Comparison of ENCODE assay signal across 8 cellular contexts in genomic region chr19:48999481-49000325, GRCh38. TPM values are rescaled to one million over a fixed set of nuclear protein-coding genes. Genes with fewer than 3 reads are reported as not detected.
DNase-seq lines count a peak whose midpoint lies in the region; ATAC-seq and TF ChIP-seq lines count a peak whose summit lies in the region.

No MANE protein-coding gene starts in this region.

- 40 to 53% methylated on average over 3 to 9 of the region's 16 CpGs for WGBS in gastroesophageal sphincter (ENCODE audit: low coverage in 1 of 2), 2 donors
- WGBS in smooth muscle cell (ENCODE audit: low lambda C conversion rate), result 59% methylated on average over 16 of the region's 16 CpGs

- H2AFZ ChIP-seq in PC-9, result no peak overlapping the region
- H2AFZ ChIP-seq in smooth muscle cell (ENCODE audit: low read depth), result no peak overlapping the region

- peaks cover 38% of the 10 kb centered on the region for H3K79me2 ChIP-seq in PC-9 (ENCODE audit: low read depth)
- H3K79me2 ChIP-seq in smooth muscle cell (ENCODE audit: low read depth), result peaks cover 27% of the 10 kb centered on the region

- H3K4me2 ChIP-seq in PC-9 (no peak overlapping the region), smooth muscle cell (no peak overlapping the region)

- intact Hi-C loops in PC-9 (cut with micrococcal nuclease; ENCODE audit: unreplicated experiment), result loop anchor here (2.0 to 10.0 kb wide), 3 partner anchors 75 to 645 kb away; partner anchors contain the start of genes CA11, RRAS and SCAF1
- intact Hi-C loops in activated T-helper 1 cell treated with anti-CD3 and anti-CD28 coated beads, Interleukin-12 subunit alpha, Interleukin-12 subunit beta, Interleukin-2, Interleukin-4 antibody, amounts not matched to agents 30 ng/mL and 10 ng/mL and 1 ng/mL, durations not matched to agents 14 hours and 24 hours and 36 hours (cut with micrococcal nuclease), result no loop called here

- peaks cover 20% of the 10 kb centered on the region for H3K4me1 Mint-ChIP-seq in activated T-helper 1 cell treated with anti-CD3 and anti-CD28 coated beads, Interleukin-12 subunit alpha, Interleukin-12 subunit beta, Interleukin-2, Interleukin-4 antibody, amounts not matched to agents 30 ng/mL and 10 ng/mL and 1 ng/mL, durations not matched to agents 14 hours and 24 hours and 36 hours (ENCODE audit: low read depth)

- no TSS peak for BruUV-seq in PC-9 (replicated peaks; lab: Mats Ljungman, UMichigan)

- no peak for ATAC-seq in gastroesophageal sphincter
- ATAC-seq in GM21381 (IDR thresholded peaks at IDR 0.05; ENCODE audit: unreplicated experiment), result no peak
- ATAC-seq in GM18907 (IDR thresholded peaks at IDR 0.05; ENCODE audit: unreplicated experiment), result no peak

- H4K20me1 ChIP-seq in PC-9 (ENCODE audit: insufficient read depth) (peaks cover 58% of the 10 kb centered on the region), smooth muscle cell (ENCODE audit: low read depth) (peaks cover 16% of the 10 kb centered on the region)

- POLR2A ChIA-PET in PC-9 (lab: Charles Lee; ENCODE audit: unreplicated experiment), result interaction anchor here (0.8 kb wide), 1 partner anchor 87 kb away, joined by 7 read pairs; no protein-coding TSS in a partner anchor

- TF ChIP-seq POLR2A in gastroesophageal sphincter (IDR thresholded peaks at IDR 0.05), result no peak

- H3K36me3 ChIP-seq in PC-9 (ENCODE audit: low read depth) (peaks cover 20% of the 10 kb centered on the region), gastroesophageal sphincter (peaks cover 0 to 42% of the 10 kb centered on the region in 2 donors), smooth muscle cell (ENCODE audit: low read depth) (no peaks in the 10 kb centered on the region)

- H3K27me3 ChIP-seq in PC-9 (ENCODE audit: insufficient read depth, low read depth), result no peaks in the 10 kb centered on the region
- no peaks in the 10 kb centered on the region for H3K27me3 ChIP-seq in gastroesophageal sphincter
- H3K27me3 ChIP-seq in smooth muscle cell (ENCODE audit: low read depth), result no peaks in the 10 kb centered on the region

- peaks cover 21% of the 10 kb centered on the region for H3F3A ChIP-seq in PC-9 (ENCODE audit: insufficient read depth, low read depth)
- H3F3A ChIP-seq in smooth muscle cell (ENCODE audit: low read depth), result no peaks in the 10 kb centered on the region

- H3K4me3 ChIP-seq in PC-9 (no peak overlapping the region), gastroesophageal sphincter (no peak overlapping the region), smooth muscle cell (no peak overlapping the region)

- CTCF ChIA-PET in PC-9 (lab: Charles Lee), result interaction anchor here (2.0 kb wide), 1 partner anchor 74 kb away, joined by 12 read pairs; no protein-coding TSS in a partner anchor

- DNase-seq in NCI-H2227 (lab: John Stamatoyannopoulos, UW; ENCODE audit: unreplicated experiment) (peak; percentile 21), NCI-H2227 treated with DMSO at 0.1 percent for 48 hours (lab: John Stamatoyannopoulos, UW) (no peak), PC-9 (peak in 1 of 2 experiments; percentile 51), smooth muscle cell (lab: John Stamatoyannopoulos, UW; ENCODE audit: unreplicated experiment) (no peak)
- DNase-seq in activated T-helper 1 cell treated with anti-CD3 and anti-CD28 coated beads, Interleukin-12 subunit alpha, Interleukin-12 subunit beta, Interleukin-2, Interleukin-4 antibody, amounts not matched to agents 30 ng/mL and 10 ng/mL and 1 ng/mL, durations not matched to agents 14 hours and 24 hours and 36 hours (ENCODE audit: low spot score), result peak; percentile 51

- H3K9me3 Mint-ChIP-seq in activated T-helper 1 cell treated with anti-CD3 and anti-CD28 coated beads, Interleukin-12 subunit alpha, Interleukin-12 subunit beta, Interleukin-2, Interleukin-4 antibody, amounts not matched to agents 30 ng/mL and 10 ng/mL and 1 ng/mL, durations not matched to agents 14 hours and 24 hours and 36 hours, result no peaks in the 10 kb centered on the region

- no peak for TF ChIP-seq EP300 in gastroesophageal sphincter (IDR thresholded peaks at IDR 0.05)

- no peak overlapping the region for H3K27ac Mint-ChIP-seq in activated T-helper 1 cell treated with anti-CD3 and anti-CD28 coated beads, Interleukin-12 subunit alpha, Interleukin-12 subunit beta, Interleukin-2, Interleukin-4 antibody, amounts not matched to agents 30 ng/mL and 10 ng/mL and 1 ng/mL, durations not matched to agents 14 hours and 24 hours and 36 hours

- H3K36me3 Mint-ChIP-seq in activated T-helper 1 cell treated with anti-CD3 and anti-CD28 coated beads, Interleukin-12 subunit alpha, Interleukin-12 subunit beta, Interleukin-2, Interleukin-4 antibody, amounts not matched to agents 30 ng/mL and 10 ng/mL and 1 ng/mL, durations not matched to agents 14 hours and 24 hours and 36 hours (ENCODE audit: low read depth), result peaks cover 19% of the 10 kb centered on the region

- no peak overlapping the region for H3K9ac ChIP-seq in smooth muscle cell (ENCODE audit: low read depth)

- H3K4me3 Mint-ChIP-seq in activated T-helper 1 cell treated with anti-CD3 and anti-CD28 coated beads, Interleukin-12 subunit alpha, Interleukin-12 subunit beta, Interleukin-2, Interleukin-4 antibody, amounts not matched to agents 30 ng/mL and 10 ng/mL and 1 ng/mL, durations not matched to agents 14 hours and 24 hours and 36 hours, result no peak overlapping the region

- no peak overlapping the region for H3K27ac ChIP-seq in PC-9
- H3K27ac ChIP-seq in gastroesophageal sphincter, result no peak overlapping the region
- no peak overlapping the region for H3K27ac ChIP-seq in smooth muscle cell (ENCODE audit: low read depth)

- H3K9me3 ChIP-seq in PC-9 (ENCODE audit: insufficient read depth, low read depth) (no peaks in the 10 kb centered on the region), gastroesophageal sphincter (no peaks in the 10 kb centered on the region), smooth muscle cell (replicated peaks; ENCODE audit: low read depth) (no peaks in the 10 kb centered on the region)

- no peaks in the 10 kb centered on the region for H3K27me3 Mint-ChIP-seq in activated T-helper 1 cell treated with anti-CD3 and anti-CD28 coated beads, Interleukin-12 subunit alpha, Interleukin-12 subunit beta, Interleukin-2, Interleukin-4 antibody, amounts not matched to agents 30 ng/mL and 10 ng/mL and 1 ng/mL, durations not matched to agents 14 hours and 24 hours and 36 hours (ENCODE audit: insufficient read depth)

- H3K9me2 ChIP-seq in PC-9 (ENCODE audit: insufficient read depth), result no peaks in the 10 kb centered on the region

- H3K4me1 ChIP-seq in PC-9 (replicated peaks; ENCODE audit: insufficient read depth) (peaks cover 8% of the 10 kb centered on the region), gastroesophageal sphincter (peaks cover 0 to 10% (median 2%) of the 10 kb centered on the region in 3 donors), smooth muscle cell (ENCODE audit: low read depth) (peaks cover 1% of the 10 kb centered on the region)

- TF ChIP-seq CTCF in PC-9 (conservative IDR thresholded peaks at IDR 0.05) (peak; percentile 71), gastroesophageal sphincter (IDR thresholded peaks at IDR 0.05) (peak in 3 of 4 experiments; percentile 38 to 61 (median 43)), smooth muscle cell (IDR thresholded peaks at IDR 0.05; ENCODE audit: borderline replicate concordance, insufficient read depth, poor library complexity, severe bottlenecking) (peak; percentile 54)

RNA-seq across cellular contexts. Expression of gene RUVBL2, which starts 6.0 kb away (rescaled TPM):
- total RNA-seq in PC-9 (2021) (175 and 179 TPM in 2 replicates), gastroesophageal sphincter (10 to 100 TPM; 69.4 to 96.5 (median 84.2) TPM), smooth muscle cell (74.3 and 89.4 TPM in 2 replicates)
- total RNA-seq in activated T-helper 1 cell treated with anti-CD3 and anti-CD28 coated beads, Interleukin-12 subunit alpha, Interleukin-12 subunit beta, Interleukin-2, Interleukin-4 antibody, amounts not matched to agents 30 ng/mL and 10 ng/mL and 1 ng/mL, durations not matched to agents 14 hours and 24 hours and 36 hours, result 172 and 175 TPM in 2 replicates
- polyA plus RNA-seq in smooth muscle cell, result 117 and 123 TPM in 2 replicates

RNA-seq across cellular contexts. Expression of gene GYS1, which starts 6.6 kb away (rescaled TPM):
- total RNA-seq in PC-9 (2021) (47.5 and 54.2 TPM in 2 replicates), gastroesophageal sphincter (10 to 100 TPM; 22.1 to 44.4 (median 38.5) TPM), smooth muscle cell (40.8 and 58.1 TPM in 2 replicates)
- 71.2 and 77.1 TPM in 2 replicates for total RNA-seq in activated T-helper 1 cell treated with anti-CD3 and anti-CD28 coated beads, Interleukin-12 subunit alpha, Interleukin-12 subunit beta, Interleukin-2, Interleukin-4 antibody, amounts not matched to agents 30 ng/mL and 10 ng/mL and 1 ng/mL, durations not matched to agents 14 hours and 24 hours and 36 hours
- 75.2 and 82.6 TPM in 2 replicates for polyA plus RNA-seq in smooth muscle cell

RNA-seq across cellular contexts. Expression of gene LHB, which starts 17.2 kb away (rescaled TPM):
- 1.6 and 3.5 TPM in 2 replicates for total RNA-seq in PC-9 (2021)
- not detected in 2 replicates for total RNA-seq in activated T-helper 1 cell treated with anti-CD3 and anti-CD28 coated beads, Interleukin-12 subunit alpha, Interleukin-12 subunit beta, Interleukin-2, Interleukin-4 antibody, amounts not matched to agents 30 ng/mL and 10 ng/mL and 1 ng/mL, durations not matched to agents 14 hours and 24 hours and 36 hours
- total RNA-seq in gastroesophageal sphincter, result not detected
- total RNA-seq in smooth muscle cell, result not detected in 2 replicates
- 0.39 TPM in 1 of 2 replicates, not detected in the other for polyA plus RNA-seq in smooth muscle cell

RNA-seq across cellular contexts. Expression of gene CGB3, which starts 24.4 kb away (rescaled TPM):
- total RNA-seq in PC-9 (2021) (not detected in 2 replicates), gastroesophageal sphincter (not detected), smooth muscle cell (not detected in 2 replicates)
- total RNA-seq in activated T-helper 1 cell treated with anti-CD3 and anti-CD28 coated beads, Interleukin-12 subunit alpha, Interleukin-12 subunit beta, Interleukin-2, Interleukin-4 antibody, amounts not matched to agents 30 ng/mL and 10 ng/mL and 1 ng/mL, durations not matched to agents 14 hours and 24 hours and 36 hours, result not detected in 2 replicates
- 0.45 and 1.8 TPM in 2 replicates for polyA plus RNA-seq in smooth muscle cell

RNA-seq across cellular contexts. Expression of gene CGB2, which starts 32.0 kb away (rescaled TPM):
- total RNA-seq in PC-9 (2021) (not detected in 2 replicates), gastroesophageal sphincter (not detected), smooth muscle cell (2.3 TPM in 1 of 2 replicates, not detected in the other)
- not detected in 2 replicates for total RNA-seq in activated T-helper 1 cell treated with anti-CD3 and anti-CD28 coated beads, Interleukin-12 subunit alpha, Interleukin-12 subunit beta, Interleukin-2, Interleukin-4 antibody, amounts not matched to agents 30 ng/mL and 10 ng/mL and 1 ng/mL, durations not matched to agents 14 hours and 24 hours and 36 hours
- polyA plus RNA-seq in smooth muscle cell, result 1.3 TPM in 1 of 2 replicates, not detected in the other

Comparison
In these comparisons a context has a peak if more than half of its experiments do, and no peak if none do; other contexts are left out.
1. DNase-seq: peak in NCI-H2227 (single experiment) and activated T-helper 1 cell treated with anti-CD3 and anti-CD28 coated beads, Interleukin-12 subunit alpha, Interleukin-12 subunit beta, Interleukin-2, Interleukin-4 antibody, amounts not matched to agents 30 ng/mL and 10 ng/mL and 1 ng/mL, durations not matched to agents 14 hours and 24 hours and 36 hours (single experiment); none in NCI-H2227 treated with DMSO at 0.1 percent for 48 hours (single experiment) and smooth muscle cell (single experiment).
2. Peak in every context shown above with its lines, with median percentiles within 50 percentile points of each other: CTCF ChIP-seq.